8 cellular contexts compared by ENCODE assay signal in the genomic region with DNA sequence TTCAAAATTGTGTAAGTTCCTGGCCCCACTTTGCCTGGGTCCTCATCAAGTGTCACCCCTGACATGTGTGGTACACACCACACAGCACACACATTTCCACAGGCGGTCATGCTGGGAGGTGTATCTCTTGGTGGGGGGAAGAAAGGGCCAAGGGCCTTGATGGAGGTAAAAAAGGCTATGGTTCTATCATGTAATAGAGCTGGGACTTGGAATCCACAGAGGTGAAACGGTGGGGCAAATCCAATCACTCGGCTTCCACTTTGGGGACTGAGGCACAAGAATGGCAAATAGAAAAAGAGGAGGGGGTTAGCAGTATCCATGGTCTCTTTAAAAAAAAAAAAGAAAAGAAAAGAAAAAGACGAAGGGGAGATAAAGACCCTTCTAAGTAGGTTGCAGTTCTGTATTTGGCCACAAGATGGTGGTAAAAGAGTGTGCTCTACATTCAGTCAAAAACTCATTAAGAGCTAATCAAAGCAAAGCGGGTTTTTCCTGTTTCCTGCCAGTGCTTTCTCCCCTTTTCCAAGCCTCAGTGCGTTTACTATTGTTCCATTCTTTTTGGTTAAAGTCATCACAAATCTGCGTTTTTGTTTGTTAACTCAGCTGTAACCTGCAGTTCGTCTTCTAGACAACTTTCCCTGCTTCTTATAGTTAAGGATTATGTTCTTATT. TPM values are rescaled to one million over a fixed set of nuclear protein-coding genes. Genes with fewer than 3 reads are reported as not detected.
DNase-seq lines count a peak whose midpoint lies in the region; ATAC-seq and TF ChIP-seq lines count a peak whose summit lies in the region.

No MANE protein-coding gene starts in this region.

- no peaks in the 10 kb centered on the region for H3K36me3 ChIP-seq in Peyer's patch

- no peaks in the 10 kb centered on the region for H3K27me3 ChIP-seq in Peyer's patch

- no peak overlapping the region for H3K27ac ChIP-seq in Peyer's patch

- peaks cover 0 to 12% of the 10 kb centered on the region in 2 donors for H3K27me3 Mint-ChIP-seq in effector memory CD8-positive, alpha-beta T cell
- no peaks in the 10 kb centered on the region for H3K27me3 Mint-ChIP-seq in memory B cell
- no peaks in the 10 kb centered on the region for H3K27me3 Mint-ChIP-seq in activated CD4-positive, alpha-beta T cell treated with anti-CD3 and anti-CD28 coated beads for 36 hours

- H3K4me1 Mint-ChIP-seq in effector memory CD8-positive, alpha-beta T cell (ENCODE audit: low read depth in 2 of 2): peaks cover 9 to 10% of the 10 kb centered on the region in 2 donors
- H3K4me1 Mint-ChIP-seq in memory B cell: peaks cover 22% of the 10 kb centered on the region
- H3K4me1 Mint-ChIP-seq in activated CD4-positive, alpha-beta T cell treated with anti-CD3 and anti-CD28 coated beads for 36 hours: peaks cover 18% of the 10 kb centered on the region

- no peaks in the 10 kb centered on the region for H3K4me1 ChIP-seq in Peyer's patch

- no peak overlapping the region for H3K4me3 ChIP-seq in Peyer's patch

- POLR2A ChIA-PET in activated CD4-positive, alpha-beta T cell treated with anti-CD3 and anti-CD28 coated beads for 36 hours (lab: Charles Lee): interaction anchor here (0.7 kb wide), 2 partner anchors 104 to 882 kb away, joined by 3 to 5 read pairs; a partner anchor contains a TSS

- no peak for TF ChIP-seq POLR2A in Peyer's patch (IDR thresholded peaks at IDR 0.05)

- peak; percentile 55 to 86 (median 70) for TF ChIP-seq CTCF in Peyer's patch (IDR thresholded peaks at IDR 0.05)

- intact Hi-C loops in activated CD4-positive, alpha-beta T cell treated with anti-CD3 and anti-CD28 coated beads for 36 hours (cut with DNase I, micrococcal nuclease): loop anchor here (1.0 to 5.0 kb wide), 6 partner anchors 37 to 709 kb away; a partner anchor contains a TSS

- CTCF ChIA-PET in activated CD4-positive, alpha-beta T cell treated with anti-CD3 and anti-CD28 coated beads for 36 hours (lab: Charles Lee): interaction anchor here (0.6 to 2.1 kb wide), 30 partner anchors 10 to 912 kb away, joined by 3 to 17 read pairs (median 4); a partner anchor contains a TSS

- H3K9me3 Mint-ChIP-seq in effector memory CD8-positive, alpha-beta T cell: no peaks in the 10 kb centered on the region
- no peaks in the 10 kb centered on the region for H3K9me3 Mint-ChIP-seq in memory B cell
- H3K9me3 Mint-ChIP-seq in activated CD4-positive, alpha-beta T cell treated with anti-CD3 and anti-CD28 coated beads for 36 hours (ENCODE audit: low read depth): no peaks in the 10 kb centered on the region

- DNase-seq in D341Med (ENCODE audit: low spot score) (peak; percentile 38), HT-29 (ENCODE audit: low spot score) (peak; percentile 83), Peyer's patch (no peak), memory B cell (ENCODE audit: low spot score in 2 of 2) (peak; percentile 14 to 27)
- peak; percentile 2 to 7 (median 5) for DNase-seq in effector memory CD8-positive, alpha-beta T cell
- no peak for DNase-seq in activated CD4-positive, alpha-beta T cell treated with anti-CD3 and anti-CD28 coated beads for 36 hours

- peak overlapping the region in 1 of 2 donors; percentile 69 for H3K27ac Mint-ChIP-seq in effector memory CD8-positive, alpha-beta T cell
- H3K27ac Mint-ChIP-seq in memory B cell: no peak overlapping the region
- no peak overlapping the region for H3K27ac Mint-ChIP-seq in activated CD4-positive, alpha-beta T cell treated with anti-CD3 and anti-CD28 coated beads for 36 hours

- H3K4me3 Mint-ChIP-seq in effector memory CD8-positive, alpha-beta T cell: no peak overlapping the region
- no peak overlapping the region for H3K4me3 Mint-ChIP-seq in memory B cell
- H3K4me3 Mint-ChIP-seq in activated CD4-positive, alpha-beta T cell treated with anti-CD3 and anti-CD28 coated beads for 36 hours: no peak overlapping the region

- H3K9me3 ChIP-seq in Peyer's patch: no peaks in the 10 kb centered on the region

- peaks cover 2% of the 10 kb centered on the region for H3K36me3 Mint-ChIP-seq in effector memory CD8-positive, alpha-beta T cell (ENCODE audit: insufficient read depth)
- no peaks in the 10 kb centered on the region for H3K36me3 Mint-ChIP-seq in memory B cell
- no peaks in the 10 kb centered on the region for H3K36me3 Mint-ChIP-seq in activated CD4-positive, alpha-beta T cell treated with anti-CD3 and anti-CD28 coated beads for 36 hours (ENCODE audit: low read depth)

- no peak for ATAC-seq in effector memory CD8-positive, alpha-beta T cell (replicated peaks)
- ATAC-seq in memory B cell (ENCODE audit: low read depth) (no peak), GM18858 (IDR thresholded peaks at IDR 0.05; ENCODE audit: unreplicated experiment) (no peak), GM19351 (IDR thresholded peaks at IDR 0.05; ENCODE audit: unreplicated experiment) (no peak)
- ATAC-seq in activated CD4-positive, alpha-beta T cell treated with anti-CD3 and anti-CD28 coated beads for 36 hours: no peak

RNA-seq across cellular contexts. Expression of a gene that starts 37.0 kb away (rescaled TPM):
- 15.3 and 19.5 TPM in 2 replicates for total RNA-seq in HT-29 (2014; rRNA removed; shearing (Covaris generic))
- 10 to 100 TPM; 11.6 to 76.0 (median 50.8) TPM for total RNA-seq in Peyer's patch
- total RNA-seq in activated CD4-positive, alpha-beta T cell treated with anti-CD3 and anti-CD28 coated beads for 36 hours: 10 to 100 TPM; 39.9 to 52.2 TPM

Comparison
In these comparisons a context has a peak if more than half of its experiments do, and no peak if none do; other contexts are left out.
1. DNase-seq: peak in D341Med (single experiment), HT-29 (single experiment), effector memory CD8-positive, alpha-beta T cell (3 of 3) and memory B cell (2 of 2); none in Peyer's patch (0 of 3) and activated CD4-positive, alpha-beta T cell treated with anti-CD3 and anti-CD28 coated beads for 36 hours (single experiment).